ENCODE assay signal across 16 cellular contexts in the genomic region with DNA sequence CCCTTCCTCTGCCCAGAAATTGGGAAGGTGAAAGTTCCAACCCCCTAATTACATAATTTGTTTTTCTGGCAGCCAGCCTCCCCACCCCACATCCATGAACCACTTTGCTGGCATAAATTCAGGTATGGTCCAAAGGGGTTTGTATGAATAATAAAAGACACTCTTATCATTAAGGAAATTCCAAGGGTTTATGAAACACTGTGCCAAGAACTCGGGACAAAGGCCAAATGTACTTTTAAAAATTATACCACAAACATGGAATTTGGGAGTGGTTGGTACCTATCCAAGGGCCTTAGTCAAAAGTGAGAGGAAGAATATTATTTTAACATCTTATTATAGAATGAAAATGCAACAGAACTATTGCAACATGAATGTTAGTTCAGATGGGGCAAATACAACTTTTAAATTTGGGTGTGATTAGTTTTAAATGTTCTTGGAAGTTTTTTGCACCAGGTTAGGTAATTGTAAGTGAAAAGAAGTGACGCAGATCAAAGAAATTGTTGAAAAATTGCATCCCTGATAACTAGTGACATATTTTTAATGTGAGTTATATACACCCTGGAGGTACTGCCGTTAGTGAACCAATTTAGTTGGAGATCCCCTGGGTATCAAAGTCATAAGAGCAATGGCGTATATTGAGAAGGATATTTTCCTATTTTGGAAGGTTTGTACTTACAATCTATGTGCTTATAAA.
DNase-seq lines count a peak whose midpoint lies in the region; ATAC-seq and TF ChIP-seq lines count a peak whose summit lies in the region.
"Had no signal": no experiment of that assay in that cellular context is flagged by ENCODE, and none has a peak within 500 bp of the region (broad histone marks: within the 10 kb centered on the region; RNA-seq: fewer than 3 reads in every experiment).

No MANE protein-coding gene starts in this region.

- peak; percentile 25; the same call in 1 of the 2 replicates for TF ChIP-seq EP300 in Ishikawa (IDR thresholded peaks at IDR 0.05; ENCODE audit: borderline replicate concordance)

- TF ChIP-seq CTCF in AG09309 (IDR thresholded peaks at IDR 0.05; ENCODE audit: control insufficient read depth, insufficient read depth, low read depth, low read length, missing control alignments): no peak
- no peak for TF ChIP-seq CTCF in choroid plexus epithelial cell (conservative IDR thresholded peaks at IDR 0.05; ENCODE audit: low read depth, low read length)
- no peak for TF ChIP-seq CTCF in lung (IDR thresholded peaks at IDR 0.05; ENCODE audit: control extremely low read depth, extremely low read depth)
- no peak for TF ChIP-seq CTCF in thyroid gland (IDR thresholded peaks at IDR 0.05)

- ATAC-seq in lung (ENCODE audit: insufficient read depth, low FRiP score) (peak; percentile 60), HG03378 (IDR thresholded peaks at IDR 0.05; ENCODE audit: unreplicated experiment) (no peak), GM19467 (IDR thresholded peaks at IDR 0.05; ENCODE audit: unreplicated experiment) (no peak)
- ATAC-seq: activated naive CD4-positive, alpha-beta T cell treated with anti-CD3 and anti-CD28 coated beads, Interleukin-2, amount 50 U/mL, for 72 hours; gastrocnemius medialis; natural killer cell treated with Interleukin-12 subunit alpha and Interleukin-12 subunit beta and Interleukin-15 and Interleukin-18, amount 100 ng/mL, for 72 hours; stimulated activated naive CD8-positive, alpha-beta T cell treated with anti-CD3 and anti-CD28 coated beads, Interleukin-15, amount 100 ng/mL, for 72 hours had no signal

- H3K4me1 ChIP-seq in lung (ENCODE audit: control insufficient read depth in 2 of 2, insufficient read depth in 2 of 2, low read length in 2 of 2) (peaks cover 2 to 5% of the 10 kb centered on the region in 2 donors), thyroid gland (no peaks in the 10 kb centered on the region)
- H3K4me1 ChIP-seq: gastrocnemius medialis had no signal

- DNase-seq in AG09309 (ENCODE audit: low read depth) (peak; percentile 63), choroid plexus epithelial cell (ENCODE audit: low read depth) (peak; percentile 1), lung (ENCODE audit: low spot score) (no peak), NCI-H1436 treated with DMSO at 0.1 percent for 48 hours (lab: John Stamatoyannopoulos, UW) (no peak), thyroid gland (no peak)
- DNase-seq: Calu3; cerebellar nuclear complex; gastrocnemius medialis; NCI-H526; stimulated activated naive CD8-positive, alpha-beta T cell treated with anti-CD3 and anti-CD28 coated beads, Interleukin-15, amount 100 ng/mL, for 72 hours had no signal

- H3K27ac ChIP-seq in lung (ENCODE audit: low read depth in 1 of 2, low read length in 1 of 2): no peak overlapping the region
- H3K27ac ChIP-seq in thyroid gland: no peak overlapping the region
- H3K27ac ChIP-seq: gastrocnemius medialis, SK-N-MC had no signal

- TF ChIP-seq POLR2A in thyroid gland (IDR thresholded peaks at IDR 0.05): no peak

- H3K4me3 ChIP-seq in AG09309 (ENCODE audit: control insufficient read depth, low read depth, low read length) (no peak overlapping the region), choroid plexus epithelial cell (ENCODE audit: low read depth, low read length) (no peak overlapping the region), lung (no peak overlapping the region), thyroid gland (replicated peaks in 1 of 3) (no peak overlapping the region)
- H3K4me3 ChIP-seq: gastrocnemius medialis, SK-N-MC had no signal

- TF ChIP-seq RAD21 in Ishikawa (IDR thresholded peaks at IDR 0.05; ENCODE audit: low read depth): no peak

- 57 to 75% methylated on average over 4 of the region's 4 CpGs for WGBS in lung, 2 donors
- 74% methylated on average over 4 of the region's 4 CpGs for WGBS in thyroid gland, 2 donors

- H3K27me3 ChIP-seq in lung (ENCODE audit: control insufficient read depth, insufficient read depth) (no peaks in the 10 kb centered on the region), thyroid gland (no peaks in the 10 kb centered on the region)
- H3K27me3 ChIP-seq: gastrocnemius medialis had no signal

- no peaks in the 10 kb centered on the region for H3K9me3 ChIP-seq in lung (ENCODE audit: control insufficient read depth in 2 of 2, insufficient read depth in 1 of 2, low read length in 1 of 2)
- H3K9me3 ChIP-seq in thyroid gland: no peaks in the 10 kb centered on the region
- H3K9me3 ChIP-seq: gastrocnemius medialis had no signal

- intact Hi-C loops in thyroid gland (cut with DNase I): no loop called here

- no peaks in the 10 kb centered on the region for H3K36me3 ChIP-seq in lung (ENCODE audit: control insufficient read depth in 2 of 2, insufficient read depth in 2 of 2, low read length in 2 of 2)
- no peaks in the 10 kb centered on the region for H3K36me3 ChIP-seq in thyroid gland
- H3K36me3 ChIP-seq: gastrocnemius medialis had no signal

TF ChIP-seq in Ishikawa, 13 proteins besides CTCF, POLR2A, EP300 and RAD21:
- TF ChIP-seq ZBTB7A (IDR thresholded peaks at IDR 0.05; ENCODE audit: low read depth) (no peak), NFIC (IDR thresholded peaks at IDR 0.05) (peak; percentile 74)
- TF ChIP-seq, protein P1, sequence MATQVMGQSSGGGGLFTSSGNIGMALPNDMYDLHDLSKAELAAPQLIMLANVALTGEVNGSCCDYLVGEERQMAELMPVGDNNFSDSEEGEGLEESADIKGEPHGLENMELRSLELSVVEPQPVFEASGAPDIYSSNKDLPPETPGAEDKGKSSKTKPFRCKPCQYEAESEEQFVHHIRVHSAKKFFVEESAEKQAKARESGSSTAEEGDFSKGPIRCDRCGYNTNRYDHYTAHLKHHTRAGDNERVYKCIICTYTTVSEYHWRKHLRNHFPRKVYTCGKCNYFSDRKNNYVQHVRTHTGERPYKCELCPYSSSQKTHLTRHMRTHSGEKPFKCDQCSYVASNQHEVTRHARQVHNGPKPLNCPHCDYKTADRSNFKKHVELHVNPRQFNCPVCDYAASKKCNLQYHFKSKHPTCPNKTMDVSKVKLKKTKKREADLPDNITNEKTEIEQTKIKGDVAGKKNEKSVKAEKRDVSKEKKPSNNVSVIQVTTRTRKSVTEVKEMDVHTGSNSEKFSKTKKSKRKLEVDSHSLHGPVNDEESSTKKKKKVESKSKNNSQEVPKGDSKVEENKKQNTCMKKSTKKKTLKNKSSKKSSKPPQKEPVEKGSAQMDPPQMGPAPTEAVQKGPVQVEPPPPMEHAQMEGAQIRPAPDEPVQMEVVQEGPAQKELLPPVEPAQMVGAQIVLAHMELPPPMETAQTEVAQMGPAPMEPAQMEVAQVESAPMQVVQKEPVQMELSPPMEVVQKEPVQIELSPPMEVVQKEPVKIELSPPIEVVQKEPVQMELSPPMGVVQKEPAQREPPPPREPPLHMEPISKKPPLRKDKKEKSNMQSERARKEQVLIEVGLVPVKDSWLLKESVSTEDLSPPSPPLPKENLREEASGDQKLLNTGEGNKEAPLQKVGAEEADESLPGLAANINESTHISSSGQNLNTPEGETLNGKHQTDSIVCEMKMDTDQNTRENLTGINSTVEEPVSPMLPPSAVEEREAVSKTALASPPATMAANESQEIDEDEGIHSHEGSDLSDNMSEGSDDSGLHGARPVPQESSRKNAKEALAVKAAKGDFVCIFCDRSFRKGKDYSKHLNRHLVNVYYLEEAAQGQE (IDR thresholded peaks at IDR 0.05; ENCODE audit: low read depth): no peak
TF ChIP-seq in Ishikawa: peak in this region for 1.

Comparison
In these comparisons a context has a peak if more than half of its experiments do, and no peak if none do; other contexts are left out.
1. DNase-seq: peak in AG09309 (single experiment) and choroid plexus epithelial cell (single experiment); none in lung (single experiment), NCI-H1436 treated with DMSO at 0.1 percent for 48 hours (single experiment) and thyroid gland (0 of 2).